1 cellular context compared by ENCODE assay signal in the genomic region with DNA sequence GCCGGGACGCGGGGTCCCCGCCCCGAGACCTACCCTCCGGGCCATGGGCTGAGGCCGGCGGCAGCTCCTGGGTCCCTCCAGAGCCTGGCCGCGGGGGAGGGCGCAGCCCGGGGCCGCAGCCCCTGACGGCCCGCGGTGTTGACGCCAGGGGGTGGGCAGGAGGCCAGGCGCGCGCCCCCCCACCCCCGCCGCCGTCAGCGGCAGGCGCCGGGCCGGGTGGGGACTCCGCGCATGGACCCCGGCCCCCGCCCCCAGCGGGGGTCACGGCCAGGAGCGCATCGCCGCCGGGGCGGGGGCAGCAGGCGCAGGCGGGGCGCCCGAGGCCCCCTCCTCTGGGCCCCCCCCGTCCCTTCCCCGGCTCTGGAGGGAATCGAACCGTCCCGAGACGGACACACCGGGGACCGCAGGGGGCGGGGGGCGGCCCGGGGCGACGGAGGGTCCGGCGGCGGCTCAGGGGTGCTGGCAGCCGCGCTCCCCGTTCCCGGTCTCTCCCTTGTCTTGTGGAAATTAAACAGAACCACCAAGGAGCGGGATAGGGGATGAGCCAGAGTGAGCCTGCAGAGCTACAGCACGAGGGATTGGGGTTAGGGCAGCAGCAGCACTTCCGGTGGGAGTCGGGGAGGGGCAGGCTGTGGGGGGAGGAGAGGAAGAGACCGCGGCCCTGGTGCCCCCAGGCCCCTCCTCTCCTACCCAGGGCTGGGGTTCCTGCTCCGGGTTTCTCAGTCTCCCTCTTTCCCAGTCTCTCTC.
TF ChIP-seq lines count a peak whose summit lies in the region.

Gene MEIS3 (minus strand): TSS at position 491 of the 747 bp plus-strand sequence. CDS start 446 bp downstream, at position 45.

TF ChIP-seq in K562, 482 proteins besides CTCF, POLR2A, EP300 and RAD21 (continued from another document):
- TF ChIP-seq ZNF740 (CRISPR knock-in tag; IDR thresholded peaks at IDR 0.05) (no peak), ZNF740 (tag; IDR thresholded peaks at IDR 0.05) (0 out of 4 replicates have a peak, but pooled peaks of 1 of the 2 experiments have one; percentile 49), SIN3A (IDR thresholded peaks at IDR 0.05; ENCODE audit: borderline replicate concordance in 2 of 2, control insufficient read depth in 1 of 2, low read depth in 2 of 2, low read length in 2 of 2) (no peak)
TF ChIP-seq in K562: peak in this region for 7.
